ENCODE assay signal across 13 cellular contexts in the genomic region with DNA sequence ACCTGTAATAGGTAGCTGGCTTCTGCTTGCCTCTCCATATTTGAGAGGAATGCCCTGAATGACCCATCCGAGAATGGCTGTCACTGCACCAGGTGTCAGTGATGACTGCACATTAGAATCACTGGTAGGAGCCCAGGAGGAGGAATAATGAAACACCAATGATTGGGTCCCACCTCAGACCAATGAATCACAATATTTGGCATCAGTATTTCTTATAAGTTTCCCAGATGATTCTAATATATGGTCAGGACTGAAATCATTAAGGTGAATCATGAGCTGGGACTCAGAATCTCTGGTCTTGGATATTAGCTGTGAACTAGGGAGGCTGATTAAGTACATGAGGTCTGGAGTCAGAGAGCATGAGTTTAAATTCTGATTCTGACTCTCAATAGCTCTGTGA. TPM values are rescaled to one million over a fixed set of nuclear protein-coding genes. Genes with fewer than 3 reads are reported as not detected.
A peak's percentile ranks its signal among the peaks of the same experiment; 100 is the strongest.
DNase-seq lines count a peak whose midpoint lies in the region; ATAC-seq and TF ChIP-seq lines count a peak whose summit lies in the region.
"Had no signal": no experiment of that assay in that cellular context is flagged by ENCODE, and none has a peak within 500 bp of the region (broad histone marks: within the 10 kb centered on the region; RNA-seq: fewer than 3 reads in every experiment).

No MANE protein-coding gene starts in this region.

- H3K27ac ChIP-seq in mammary epithelial cell (ENCODE audit: insufficient read depth, low read depth, low read length) (no peak overlapping the region), breast epithelium (no peak overlapping the region), RWPE2 (ENCODE audit: poor library complexity, severe bottlenecking) (no peak overlapping the region)
- H3K27ac ChIP-seq: 22Rv1, BLaER1 had no signal

- 88% methylated on average over 1 of the region's 1 CpG for WGBS in mammary epithelial cell (ENCODE audit: low coverage, missing lambda C conversion rate)

- peaks cover 8% of the 10 kb centered on the region for H3K36me3 Mint-ChIP-seq in nephron (ENCODE audit: low read depth)
- H3K36me3 Mint-ChIP-seq in CD14-positive monocyte, result peaks cover 54 to 62% of the 10 kb centered on the region in 2 donors

- H3K4me1 ChIP-seq in mammary epithelial cell (ENCODE audit: insufficient read depth, low read length) (no peaks in the 10 kb centered on the region), breast epithelium (no peaks in the 10 kb centered on the region), RWPE2 (ENCODE audit: insufficient read depth, poor library complexity, severe bottlenecking) (no peaks in the 10 kb centered on the region)
- H3K4me1 ChIP-seq: BLaER1 had no signal

- H4K20me1 ChIP-seq in mammary epithelial cell (ENCODE audit: insufficient read depth, low read length), result no peaks in the 10 kb centered on the region
- H4K20me1 ChIP-seq: BLaER1 had no signal

- CTCF ChIA-PET in mammary epithelial cell (lab: Charles Lee; ENCODE audit: low non-redundant PET), result interaction anchor here (0.6 kb wide), 1 partner anchor 62 kb away, joined by 3 read pairs; no protein-coding TSS in a partner anchor

- H3K9ac ChIP-seq in mammary epithelial cell (ENCODE audit: insufficient read depth, low read length), result no peak overlapping the region
- H3K9ac ChIP-seq: BLaER1 had no signal

- H3K4me3 Mint-ChIP-seq in nephron, result no peak overlapping the region
- no peak overlapping the region for H3K4me3 Mint-ChIP-seq in CD14-positive monocyte
- H3K4me3 Mint-ChIP-seq: CD4-positive, CD25-positive, alpha-beta regulatory T cell had no signal

- no peak overlapping the region for H2AFZ ChIP-seq in mammary epithelial cell (ENCODE audit: low read depth, low read length)

- peak; percentile 19; the same call in 1 of the 3 replicates for ATAC-seq in RWPE2 (ENCODE audit: low read depth)
- ATAC-seq: HCT116 had no signal

- intact Hi-C loops in mammary epithelial cell (cut with micrococcal nuclease) (no loop called here), breast epithelium (cut with DNase I; ENCODE audit: low total_unique reads) (no loop called here), CD14-positive monocyte (cut with micrococcal nuclease) (loop anchor here in 1 of 2 donors (10.0 kb wide), 1 partner anchor 57 kb away; no protein-coding TSS in a partner anchor)

- H3K27me3 Mint-ChIP-seq in nephron (ENCODE audit: low read depth), result no peaks in the 10 kb centered on the region
- peaks cover 0 to 3% (median 2%) of the 10 kb centered on the region in 3 donors for H3K27me3 Mint-ChIP-seq in CD14-positive monocyte (ENCODE audit: low read depth in 3 of 3)
- H3K27me3 Mint-ChIP-seq: CD4-positive, CD25-positive, alpha-beta regulatory T cell had no signal

- H3K4me3 ChIP-seq in mammary epithelial cell (replicated peaks in 1 of 3; ENCODE audit: insufficient read depth in 1 of 3, low read depth in 2 of 3, low read length in 3 of 3) (no peak overlapping the region), breast epithelium (no peak overlapping the region), RWPE2 (ENCODE audit: severe bottlenecking) (no peak overlapping the region), fibroblast of mammary gland (ENCODE audit: control insufficient read depth, low read depth, low read length) (no peak overlapping the region)
- H3K4me3 ChIP-seq: BLaER1 had no signal

- H3K79me2 ChIP-seq in mammary epithelial cell (ENCODE audit: insufficient read depth, low read length), result no peaks in the 10 kb centered on the region

- in situ Hi-C loops in mammary epithelial cell (cut with MboI; ENCODE audit: low sequenced_read_pairs in 2 of 2), result loop anchor here in 1 of 2 donors (10.0 kb wide), 1 partner anchor 57 kb away; no protein-coding TSS in a partner anchor

- no TSS peak for BruUV-seq in mammary epithelial cell (replicated peaks; lab: Mats Ljungman, UMichigan)

- dilution Hi-C loops in mammary epithelial cell (cut with HindIII; ENCODE audit: low sequenced_read_pairs), result no loop called here

- H3K9me3 ChIP-seq in mammary epithelial cell (replicated peaks; ENCODE audit: insufficient read depth, low read length) (no peaks in the 10 kb centered on the region), breast epithelium (no peaks in the 10 kb centered on the region), RWPE2 (ENCODE audit: severe bottlenecking) (no peaks in the 10 kb centered on the region)
- H3K9me3 ChIP-seq: BLaER1 had no signal

- no peak for TF ChIP-seq CTCF in mammary epithelial cell (conservative IDR thresholded peaks at IDR 0.05 in 1 of 2, IDR thresholded peaks at IDR 0.05 in 1 of 2; ENCODE audit: extremely low read depth in 1 of 2, insufficient read depth in 1 of 2, low read depth in 1 of 2, low read length in 2 of 2)
- no peak for TF ChIP-seq CTCF in breast epithelium (IDR thresholded peaks at IDR 0.05)
- no peak for TF ChIP-seq CTCF in RWPE2 (IDR thresholded peaks at IDR 0.05; ENCODE audit: poor library complexity, severe bottlenecking)
- TF ChIP-seq CTCF in fibroblast of mammary gland (conservative IDR thresholded peaks at IDR 0.05; ENCODE audit: control insufficient read depth, insufficient read depth, low read depth, low read length), result no peak
- TF ChIP-seq CTCF in nephron (IDR thresholded peaks at IDR 0.05; ENCODE audit: unreplicated experiment in 3 of 3), result no peak
- no peak for TF ChIP-seq CTCF in CD14-positive monocyte (IDR thresholded peaks at IDR 0.05)

- H3K27me3 ChIP-seq in mammary epithelial cell (ENCODE audit: insufficient read depth, low read length) (no peaks in the 10 kb centered on the region), breast epithelium (no peaks in the 10 kb centered on the region), RWPE2 (ENCODE audit: insufficient read depth, poor library complexity, severe bottlenecking) (no peaks in the 10 kb centered on the region)
- H3K27me3 ChIP-seq: BLaER1 had no signal

- H3K4me2 ChIP-seq in mammary epithelial cell (ENCODE audit: insufficient read depth, low read depth, low read length), result no peak overlapping the region
- H3K4me2 ChIP-seq: BLaER1 had no signal

- no peak for TF ChIP-seq POLR2A in breast epithelium (IDR thresholded peaks at IDR 0.05)

- peak; percentile 52 for DNase-seq in mammary epithelial cell
- no peak for DNase-seq in breast epithelium (ENCODE audit: low spot score in 2 of 2)
- no peak for DNase-seq in RWPE2 (ENCODE audit: low spot score)
- peak; percentile 81 for DNase-seq in fibroblast of mammary gland (ENCODE audit: low read depth)
- no peak for DNase-seq in NCI-H446 (lab: John Stamatoyannopoulos, UW)
- no peak for DNase-seq in GM03348 (ENCODE audit: low spot score)
- DNase-seq in CD14-positive monocyte (ENCODE audit: low spot score), result no peak
- DNase-seq: AML-193; CD4-positive, CD25-positive, alpha-beta regulatory T cell had no signal

- no peaks in the 10 kb centered on the region for H3K9me3 Mint-ChIP-seq in nephron
- H3K9me3 Mint-ChIP-seq in CD14-positive monocyte, result no peaks in the 10 kb centered on the region
- H3K9me3 Mint-ChIP-seq: CD4-positive, CD25-positive, alpha-beta regulatory T cell had no signal

- H3K36me3 ChIP-seq in mammary epithelial cell (ENCODE audit: insufficient read depth, low read length), result no peaks in the 10 kb centered on the region
- no peaks in the 10 kb centered on the region for H3K36me3 ChIP-seq in breast epithelium
- H3K36me3 ChIP-seq in RWPE2 (ENCODE audit: low read depth), result no peaks in the 10 kb centered on the region

- H3K4me1 Mint-ChIP-seq in nephron, result peaks cover 19% of the 10 kb centered on the region
- H3K4me1 Mint-ChIP-seq in CD14-positive monocyte, result peaks cover 5% of the 10 kb centered on the region
- H3K4me1 Mint-ChIP-seq: CD4-positive, CD25-positive, alpha-beta regulatory T cell had no signal

- H3K27ac Mint-ChIP-seq in nephron, result peak overlapping the region in 2 of 3 experiments; percentile 19 to 36
- no peak overlapping the region for H3K27ac Mint-ChIP-seq in CD14-positive monocyte

RNA-seq across cellular contexts. Expression of a gene that starts 23.4 kb away (rescaled TPM):
- total RNA-seq in mammary epithelial cell (1 to 10 TPM; 5.4 to 7.8 TPM), breast epithelium (10 to 100 TPM in 1 of 3 donors, 1 to 10 TPM in 2; 9.8 to 17.6 (median 10.0) TPM)
- polyA plus RNA-seq in mammary epithelial cell (5.0 TPM), CD14-positive monocyte (10 to 100 TPM; 18.1 to 28.7 TPM)
- polyA minus RNA-seq in mammary epithelial cell, result 5.4 TPM

Comparison
In these comparisons a context has a peak if more than half of its experiments do, and no peak if none do; other contexts are left out.
1. DNase-seq: peak in mammary epithelial cell (single experiment) and fibroblast of mammary gland (single experiment); none in breast epithelium (0 of 2), RWPE2 (single experiment), NCI-H446 (0 of 2), GM03348 (single experiment) and CD14-positive monocyte (single experiment).
2. H3K27ac Mint-ChIP-seq: peak in nephron (2 of 3); none in CD14-positive monocyte (0 of 7).